In genomic region chr19:52527134-52527953, GRCh38 we compare ENCODE assay signal across 8 cellular contexts.
DNase-seq lines count a peak whose midpoint lies in the region; ATAC-seq and TF ChIP-seq lines count a peak whose summit lies in the region.

Gene ZNF808, plus strand, starts transcription at chr19:52527668. Its CDS starts 15,617 bp downstream, at chr19:52543285.

- peak; percentile 87 for ATAC-seq in GM18868 (IDR thresholded peaks at IDR 0.05; ENCODE audit: unreplicated experiment)
- peak; percentile 81 for ATAC-seq in HG03108 (IDR thresholded peaks at IDR 0.05; ENCODE audit: unreplicated experiment)

- H3K4me3 ChIP-seq in AG04449 (ENCODE audit: low read depth, low read length): peak within 1 kb of the TSS; percentile 71

- CTCF ChIA-PET in AG04449 (lab: Yijun Ruan, JAX): interaction anchor here (1.1 kb wide), 2 partner anchors 10 to 48 kb away, joined by 3 to 4 read pairs; no protein-coding TSS in a partner anchor

- peak; percentile 64 for TF ChIP-seq CTCF in AG04449 (IDR thresholded peaks at IDR 0.05; ENCODE audit: insufficient read depth, low read length, missing control alignments)

- DNase-seq in AG04449 (ENCODE audit: low read depth, low spot score) (peak; percentile 21), NCI-H2196 treated with DMSO at 0.1 percent for 48 hours (lab: John Stamatoyannopoulos, UW; ENCODE audit: unreplicated experiment) (peak; percentile 84), caudate nucleus (lab: John Stamatoyannopoulos, UW) (peak; percentile 28 to 98 (median 90)), iris pigment epithelial cell (ENCODE audit: low read depth) (peak; percentile 95)
- peak; percentile 95 to 97 (median 97) for DNase-seq in activated CD4-positive, CD25-positive, alpha-beta regulatory T cell (lab: John Stamatoyannopoulos, UW)
- peak; percentile 92 to 96 for DNase-seq in stimulated activated CD4-positive, alpha-beta T cell treated with anti-CD3 and anti-CD28 coated beads, Interleukin-12 subunit alpha, Interleukin-12 subunit beta, amount 100 ng/mL, for 24 hours (ENCODE audit: low read depth in 2 of 2)

- POLR2A ChIA-PET in AG04449 (lab: Yijun Ruan, JAX): no interaction called here

- peak within 1 kb of the TSS; percentile 91 for H3K27ac ChIP-seq in caudate nucleus (ENCODE audit: low read depth, low read length)

Comparison
In these comparisons a context has a peak if more than half of its experiments do, and no peak if none do; other contexts are left out.
1. Peak in every context shown above with its lines: DNase-seq, ATAC-seq, H3K4me3 ChIP-seq and H3K27ac ChIP-seq.
2. DNase-seq: peak in every context shown above with its lines; median percentile 97 in activated CD4-positive, CD25-positive, alpha-beta regulatory T cell; 95 in iris pigment epithelial cell; 94 in stimulated activated CD4-positive, alpha-beta T cell treated with anti-CD3 and anti-CD28 coated beads, Interleukin-12 subunit alpha, Interleukin-12 subunit beta, amount 100 ng/mL, for 24 hours; 90 in caudate nucleus; 84 in NCI-H2196 treated with DMSO at 0.1 percent for 48 hours; 21 in AG04449.